7 cellular contexts compared by ENCODE assay signal in genomic region chr22:50249382-50250248, GRCh38. TPM values are rescaled to one million over a fixed set of nuclear protein-coding genes. Genes with fewer than 3 reads are reported as not detected.
DNase-seq lines count a peak whose midpoint lies in the region; ATAC-seq and TF ChIP-seq lines count a peak whose summit lies in the region.
"Had no signal": no experiment of that assay in that cellular context is flagged by ENCODE, and none has a peak within 500 bp of the region (broad histone marks: within the 10 kb centered on the region; RNA-seq: fewer than 3 reads in every experiment).

No MANE protein-coding gene starts in this region.

- no peaks in the 10 kb centered on the region for H3K27me3 ChIP-seq in colonic mucosa

- H3K4me3 Mint-ChIP-seq in activated T-cell treated with anti-CD3 and anti-CD28 coated beads, Interleukin-2, amount 50 U/mL, for 4 hours = peak overlapping the region; percentile 78
- H3K4me3 Mint-ChIP-seq in stimulated activated naive CD8-positive, alpha-beta T cell treated with anti-CD3 and anti-CD28 coated beads, Interleukin-15, amount 100 ng/mL, for 72 hours = peak overlapping the region; percentile 84 to 88

- H3K27me3 Mint-ChIP-seq in activated T-cell treated with anti-CD3 and anti-CD28 coated beads, Interleukin-2, amount 50 U/mL, for 4 hours (ENCODE audit: low read depth) = no peaks in the 10 kb centered on the region
- H3K27me3 Mint-ChIP-seq in stimulated activated naive CD8-positive, alpha-beta T cell treated with anti-CD3 and anti-CD28 coated beads, Interleukin-15, amount 100 ng/mL, for 72 hours = no peaks in the 10 kb centered on the region

- peak overlapping the region in 1 of 2 donors; percentile 91 for H3K9ac ChIP-seq in colonic mucosa (ENCODE audit: low read depth in 2 of 2, low read length in 2 of 2)

- H3K4me1 ChIP-seq in colonic mucosa = peaks cover 28% of the 10 kb centered on the region

- H3K9me3 ChIP-seq in colonic mucosa = no peaks in the 10 kb centered on the region

- H3K36me3 ChIP-seq in colonic mucosa = no peaks in the 10 kb centered on the region

- no peak overlapping the region for H3K27ac ChIP-seq in colonic mucosa

- intact Hi-C loops in colonic mucosa (cut with DNase I) = loop anchor here (5.0 to 10.0 kb wide), 2 partner anchors 93 to 255 kb away; partner anchors contain the start of genes LMF2, NCAPH2 and PPP6R2

- peak overlapping the region; percentile 90 for H3K4me3 ChIP-seq in colonic mucosa

- H3K36me3 Mint-ChIP-seq in activated T-cell treated with anti-CD3 and anti-CD28 coated beads, Interleukin-2, amount 50 U/mL, for 4 hours (ENCODE audit: insufficient read depth) = peaks cover 2% of the 10 kb centered on the region

- H3K27ac Mint-ChIP-seq in stimulated activated naive CD8-positive, alpha-beta T cell treated with anti-CD3 and anti-CD28 coated beads, Interleukin-15, amount 100 ng/mL, for 72 hours = peak overlapping the region in 1 of 2 donors; percentile 92

- no peak for TF ChIP-seq CTCF in colonic mucosa (IDR thresholded peaks at IDR 0.05)

- no peak for DNase-seq in activated T-cell treated with anti-CD3 and anti-CD28 coated beads, Interleukin-2, amount 50 U/mL, for 4 hours
- no peak for DNase-seq in activated T-cell treated with anti-CD3 and anti-CD28 coated beads, Interleukin-2, amount 50 U/mL, for 1 hour
- no peak for DNase-seq in colonic mucosa
- no peak for DNase-seq in stimulated activated naive CD8-positive, alpha-beta T cell treated with anti-CD3 and anti-CD28 coated beads, Interleukin-15, amount 100 ng/mL, for 72 hours
- DNase-seq: NCI-H2081 had no signal

- ATAC-seq in activated T-cell treated with anti-CD3 and anti-CD28 coated beads, Interleukin-2, amount 50 U/mL, for 4 hours = no peak
- ATAC-seq in stimulated activated naive CD8-positive, alpha-beta T cell treated with anti-CD3 and anti-CD28 coated beads, Interleukin-15, amount 100 ng/mL, for 72 hours = no peak
- ATAC-seq in HG03159 (IDR thresholded peaks at IDR 0.05; ENCODE audit: unreplicated experiment) (no peak), HG02642 (IDR thresholded peaks at IDR 0.05; ENCODE audit: poor library complexity, unreplicated experiment) (no peak)

- peaks cover 22% of the 10 kb centered on the region for H3K4me1 Mint-ChIP-seq in activated T-cell treated with anti-CD3 and anti-CD28 coated beads, Interleukin-2, amount 50 U/mL, for 4 hours (ENCODE audit: low read depth)
- H3K4me1 Mint-ChIP-seq in stimulated activated naive CD8-positive, alpha-beta T cell treated with anti-CD3 and anti-CD28 coated beads, Interleukin-15, amount 100 ng/mL, for 72 hours = peaks cover 57% of the 10 kb centered on the region

- no peaks in the 10 kb centered on the region for H3K9me3 Mint-ChIP-seq in activated T-cell treated with anti-CD3 and anti-CD28 coated beads, Interleukin-2, amount 50 U/mL, for 4 hours
- no peaks in the 10 kb centered on the region for H3K9me3 Mint-ChIP-seq in stimulated activated naive CD8-positive, alpha-beta T cell treated with anti-CD3 and anti-CD28 coated beads, Interleukin-15, amount 100 ng/mL, for 72 hours

RNA-seq across cellular contexts. Expression of gene HDAC10, which starts 1.4 kb away (rescaled TPM):
- 10 to 100 TPM; 45.1 to 50.6 (median 48.2) TPM for total RNA-seq in activated T-cell treated with anti-CD3 and anti-CD28 coated beads, Interleukin-2, amount 50 U/mL, for 4 hours
- 10 to 100 TPM; 40.5 to 59.1 TPM for total RNA-seq in colonic mucosa

RNA-seq across cellular contexts. Expression of gene TUBGCP6, which starts 4.8 kb away (rescaled TPM):
- 10 to 100 TPM; 44.5 to 50.6 (median 48.3) TPM for total RNA-seq in activated T-cell treated with anti-CD3 and anti-CD28 coated beads, Interleukin-2, amount 50 U/mL, for 4 hours
- 10 to 100 TPM; 19.2 to 33.4 TPM for total RNA-seq in colonic mucosa

RNA-seq across cellular contexts. Expression of gene MAPK12, which starts 11.9 kb away (rescaled TPM):
- total RNA-seq in activated T-cell treated with anti-CD3 and anti-CD28 coated beads, Interleukin-2, amount 50 U/mL, for 4 hours = 1 to 10 TPM; 3.3 to 4.3 (median 3.9) TPM
- 1 to 10 TPM; 2.0 to 2.6 TPM for total RNA-seq in colonic mucosa

RNA-seq across cellular contexts. Expression of gene MAPK11, which starts 20.6 kb away (rescaled TPM):
- total RNA-seq in activated T-cell treated with anti-CD3 and anti-CD28 coated beads, Interleukin-2, amount 50 U/mL, for 4 hours = 10 to 100 TPM in 1 of 3 donors, 1 to 10 TPM in 2; 9.4 to 10.1 (median 9.8) TPM
- total RNA-seq in colonic mucosa = 1 to 10 TPM; 1.3 to 1.9 TPM

RNA-seq across cellular contexts. Expression of gene SELENOO, which starts 48.8 kb away (rescaled TPM):
- 10 to 100 TPM; 24.4 to 27.9 (median 26.9) TPM for total RNA-seq in activated T-cell treated with anti-CD3 and anti-CD28 coated beads, Interleukin-2, amount 50 U/mL, for 4 hours
- total RNA-seq in colonic mucosa = 10 to 100 TPM; 29.1 to 36.9 TPM
